In genomic region chr3:100185847-100186246, GRCh38 we compare ENCODE assay signal across 1 cellular context.
TF ChIP-seq lines count a peak whose summit lies in the region.

No MANE protein-coding gene starts in this region.

TF ChIP-seq in IMR-90, 13 proteins besides CTCF, POLR2A, EP300 and RAD21 (continued from another document):
- TF ChIP-seq SMC3 (IDR thresholded peaks at IDR 0.05; ENCODE audit: low read depth, low read length) (no peak), RFX5 (IDR thresholded peaks at IDR 0.05; ENCODE audit: low read depth, low read length) (no peak), CHD1 (IDR thresholded peaks at IDR 0.05; ENCODE audit: low read depth, low read length) (no peak), ELK1 (IDR thresholded peaks at IDR 0.05; ENCODE audit: borderline replicate concordance, low read depth, low read length) (no peak), RCOR1 (IDR thresholded peaks at IDR 0.05; ENCODE audit: insufficient replicate concordance, low read length) (no peak), BHLHE40 (IDR thresholded peaks at IDR 0.05; ENCODE audit: low read depth, low read length) (no peak), MAFK (IDR thresholded peaks at IDR 0.05; ENCODE audit: low read depth, low read length) (no peak)
TF ChIP-seq in IMR-90: peak in this region for 0.
